In genomic region chr7:139482122-139482521, GRCh38 we compare ENCODE assay signal across 15 cellular contexts. TPM values are rescaled to one million over a fixed set of nuclear protein-coding genes. Genes with fewer than 3 reads are reported as not detected.
DNase-seq lines count a peak whose midpoint lies in the region; ATAC-seq and TF ChIP-seq lines count a peak whose summit lies in the region.
"Had no signal": no experiment of that assay in that cellular context is flagged by ENCODE, and none has a peak within 500 bp of the region (broad histone marks: within the 10 kb centered on the region; RNA-seq: fewer than 3 reads in every experiment).

No MANE protein-coding gene starts in this region.

- H3K27ac ChIP-seq in OCI-LY7 (ENCODE audit: low read depth, low read length, poor library complexity, severe bottlenecking): no peak overlapping the region
- H3K27ac ChIP-seq: SJCRH30, testis had no signal

- H3K4me1 ChIP-seq in iPS-15b (ENCODE audit: control insufficient read depth, insufficient read depth, low read length) (no peaks in the 10 kb centered on the region), OCI-LY7 (ENCODE audit: insufficient read depth, low read length, poor library complexity, severe bottlenecking) (no peaks in the 10 kb centered on the region)
- H3K4me1 ChIP-seq: SJCRH30 had no signal

- intact Hi-C loops in natural killer cell (cut with micrococcal nuclease) (no loop called here), OCI-LY7 (cut with micrococcal nuclease; ENCODE audit: unreplicated experiment) (no loop called here)

- H3K4me1 Mint-ChIP-seq in natural killer cell (no peaks in the 10 kb centered on the region), T-cell (peaks cover 0 to 6% (median 2%) of the 10 kb centered on the region in 3 donors), type B pancreatic cell (ENCODE audit: unreplicated experiment) (no peaks in the 10 kb centered on the region)
- no peaks in the 10 kb centered on the region for H3K4me1 Mint-ChIP-seq in natural killer cell treated with Interleukin-12 subunit alpha and Interleukin-12 subunit beta and Interleukin-15 and Interleukin-18, amount 100 ng/mL, for 72 hours (ENCODE audit: low read depth in 2 of 2)

- POLR2A ChIA-PET in T-cell (lab: Charles Lee): interaction anchor here in 1 of 2 donors (0.8 kb wide), 1 partner anchor 348 kb away, joined by 3 read pairs; no protein-coding TSS in a partner anchor
- POLR2A ChIA-PET in OCI-LY7 (lab: Charles Lee): no interaction called here

- H3K27me3 ChIP-seq in iPS-15b (ENCODE audit: control insufficient read depth, insufficient read depth, low read length): peaks cover 9% of the 10 kb centered on the region
- H3K27me3 ChIP-seq: SJCRH30, testis had no signal

- ATAC-seq in natural killer cell (no peak), T-cell (replicated peaks in 1 of 4) (no peak), GM18907 (IDR thresholded peaks at IDR 0.05; ENCODE audit: unreplicated experiment) (no peak), HG03521 (IDR thresholded peaks at IDR 0.05; ENCODE audit: unreplicated experiment) (no peak)
- ATAC-seq in natural killer cell treated with Interleukin-12 subunit alpha and Interleukin-12 subunit beta and Interleukin-15 and Interleukin-18, amount 100 ng/mL, for 72 hours: no peak
- ATAC-seq: HCT116 had no signal

- no peak overlapping the region for H2AFZ ChIP-seq in OCI-LY7 (ENCODE audit: low read length)

- H4K20me1 ChIP-seq in OCI-LY7 (ENCODE audit: insufficient read depth, low read length): no peaks in the 10 kb centered on the region

- no peaks in the 10 kb centered on the region for H3K79me2 ChIP-seq in OCI-LY7 (ENCODE audit: insufficient read depth, low read depth, low read length)

- CTCF ChIA-PET in T-cell (lab: Charles Lee) (no interaction called here), OCI-LY7 (lab: Charles Lee; ENCODE audit: unreplicated experiment) (no interaction called here)

- H3K4me2 ChIP-seq in OCI-LY7 (ENCODE audit: low read length): no peak overlapping the region

- no peak overlapping the region for H3K27ac Mint-ChIP-seq in natural killer cell
- H3K27ac Mint-ChIP-seq in natural killer cell treated with Interleukin-12 subunit alpha and Interleukin-12 subunit beta and Interleukin-15 and Interleukin-18, amount 100 ng/mL, for 72 hours: no peak overlapping the region
- no peak overlapping the region for H3K27ac Mint-ChIP-seq in T-cell
- no peak overlapping the region for H3K27ac Mint-ChIP-seq in type B pancreatic cell

- TF ChIP-seq CTCF in natural killer cell (IDR thresholded peaks at IDR 0.05) (no peak), type B pancreatic cell (conservative IDR thresholded peaks at IDR 0.05) (no peak), OCI-LY7 (conservative IDR thresholded peaks at IDR 0.05; ENCODE audit: low read length) (no peak)

- no peak for DNase-seq in natural killer cell
- no peak for DNase-seq in natural killer cell treated with Interleukin-12 subunit alpha and Interleukin-12 subunit beta and Interleukin-15 and Interleukin-18, amount 100 ng/mL, for 72 hours (ENCODE audit: low spot score)
- DNase-seq in T-cell: no peak
- DNase-seq in type B pancreatic cell (ENCODE audit: extremely low spot score, unreplicated experiment): no peak
- no peak for DNase-seq in OCI-LY7 (ENCODE audit: low spot score)
- DNase-seq: NCI-H2029 treated with DMSO at 0.1 percent for 48 hours, SJCRH30 had no signal

- H3K36me3 Mint-ChIP-seq in natural killer cell: no peaks in the 10 kb centered on the region
- H3K36me3 Mint-ChIP-seq in natural killer cell treated with Interleukin-12 subunit alpha and Interleukin-12 subunit beta and Interleukin-15 and Interleukin-18, amount 100 ng/mL, for 72 hours: no peaks in the 10 kb centered on the region
- no peaks in the 10 kb centered on the region for H3K36me3 Mint-ChIP-seq in T-cell
- H3K36me3 Mint-ChIP-seq in type B pancreatic cell: no peaks in the 10 kb centered on the region

- H3K9me3 Mint-ChIP-seq in natural killer cell: no peaks in the 10 kb centered on the region
- H3K9me3 Mint-ChIP-seq in natural killer cell treated with Interleukin-12 subunit alpha and Interleukin-12 subunit beta and Interleukin-15 and Interleukin-18, amount 100 ng/mL, for 72 hours: no peaks in the 10 kb centered on the region
- no peaks in the 10 kb centered on the region for H3K9me3 Mint-ChIP-seq in T-cell
- no peaks in the 10 kb centered on the region for H3K9me3 Mint-ChIP-seq in type B pancreatic cell

- H3K4me3 Mint-ChIP-seq in natural killer cell (peak overlapping the region; percentile 17), T-cell (peak overlapping the region; percentile 31 to 66 (median 63)), type B pancreatic cell (peak overlapping the region; percentile 78)
- H3K4me3 Mint-ChIP-seq in natural killer cell treated with Interleukin-12 subunit alpha and Interleukin-12 subunit beta and Interleukin-15 and Interleukin-18, amount 100 ng/mL, for 72 hours: no peak overlapping the region

- H3K9ac ChIP-seq in iPS-15b (ENCODE audit: low read depth, low read length): no peak overlapping the region

- H3K9me2 ChIP-seq in OCI-LY7 (ENCODE audit: insufficient read depth, low read length): no peaks in the 10 kb centered on the region

- H3K36me3 ChIP-seq in iPS-15b (ENCODE audit: control insufficient read depth, insufficient read depth, low read length) (no peaks in the 10 kb centered on the region), OCI-LY7 (ENCODE audit: insufficient read depth, low read length) (no peaks in the 10 kb centered on the region)
- H3K36me3 ChIP-seq: SJCRH30 had no signal

- BruUV-seq in OCI-LY7 (replicated peaks; lab: Mats Ljungman, UMichigan): no TSS peak

- H3K9me3 ChIP-seq in iPS-15b (ENCODE audit: control insufficient read depth, insufficient read depth, low read length) (no peaks in the 10 kb centered on the region), OCI-LY7 (ENCODE audit: low read length) (no peaks in the 10 kb centered on the region)
- H3K9me3 ChIP-seq: SJCRH30, testis had no signal

- H3K27me3 Mint-ChIP-seq in natural killer cell (ENCODE audit: low read depth in 2 of 2) (peaks cover 19 to 28% of the 10 kb centered on the region in 2 donors), T-cell (peaks cover 15 to 44% of the 10 kb centered on the region in 2 donors), type B pancreatic cell (peaks cover 49% of the 10 kb centered on the region)
- H3K27me3 Mint-ChIP-seq in natural killer cell treated with Interleukin-12 subunit alpha and Interleukin-12 subunit beta and Interleukin-15 and Interleukin-18, amount 100 ng/mL, for 72 hours: peaks cover 18 to 29% of the 10 kb centered on the region in 2 donors

- H3K4me3 ChIP-seq in iPS-15b (ENCODE audit: low read depth, low read length): peak overlapping the region; percentile 58
- H3K4me3 ChIP-seq in OCI-LY7 (ENCODE audit: low read depth, low read length, poor library complexity, severe bottlenecking): no peak overlapping the region
- H3K4me3 ChIP-seq: SJCRH30 had no signal

RNA-seq across cellular contexts. Expression of gene KLRG2, which starts 1.4 kb away (rescaled TPM):
- total RNA-seq in natural killer cell (not detected), T-cell (under 1 TPM in 1 of 5 donors, not detected in 4; 0.12 TPM), type B pancreatic cell (ENCODE audit: low replicate concordance) (4.7 and 14.0 TPM in 2 replicates), OCI-LY7 (2022) (not detected in 2 replicates)
- not detected for total RNA-seq in natural killer cell treated with Interleukin-12 subunit alpha and Interleukin-12 subunit beta and Interleukin-15 and Interleukin-18, amount 100 ng/mL, for 72 hours
- not detected in 2 replicates for total RNA-seq in OCI-LY7 (2014; rRNA removed; shearing (Covaris generic))
- total RNA-seq: osteoblast had no signal

RNA-seq across cellular contexts. Expression of gene CLEC2L, which starts 41.4 kb away (rescaled TPM):
- total RNA-seq in natural killer cell (under 1 TPM in 1 of 3 donors, not detected in 2; 0.71 TPM), T-cell (not detected), type B pancreatic cell (ENCODE audit: low replicate concordance) (0.21 and 0.34 TPM in 2 replicates), OCI-LY7 (2022) (not detected in 2 replicates)
- total RNA-seq in natural killer cell treated with Interleukin-12 subunit alpha and Interleukin-12 subunit beta and Interleukin-15 and Interleukin-18, amount 100 ng/mL, for 72 hours: not detected
- total RNA-seq in OCI-LY7 (2014; rRNA removed; shearing (Covaris generic)): not detected in 2 replicates
- total RNA-seq: dermis blood vessel endothelial cell, osteoblast, sciatic nerve, SJCRH30 had no signal
